ENCODE assay signal across 8 cellular contexts in the genomic region with DNA sequence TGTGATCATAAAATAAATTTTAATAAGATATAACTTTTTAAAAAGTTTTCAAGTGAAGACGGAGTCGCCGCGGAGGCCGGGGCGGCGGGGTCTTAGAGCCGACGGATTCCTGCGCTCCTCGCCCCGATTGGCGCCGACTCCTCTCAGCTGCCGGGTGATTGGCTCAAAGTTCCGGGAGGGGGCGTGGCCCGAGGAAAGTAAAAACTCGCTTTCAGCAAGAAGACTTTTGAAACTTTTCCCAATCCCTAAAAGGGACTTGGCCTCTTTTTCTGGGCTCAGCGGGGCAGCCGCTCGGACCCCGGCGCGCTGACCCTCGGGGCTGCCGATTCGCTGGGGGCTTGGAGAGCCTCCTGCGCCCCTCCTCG. TPM values are rescaled to one million over a fixed set of nuclear protein-coding genes. Genes with fewer than 3 reads are reported as not detected.
DNase-seq lines count a peak whose midpoint lies in the region; ATAC-seq and TF ChIP-seq lines count a peak whose summit lies in the region.

A gene (plus strand): TSS at position 229 of the 365 bp plus-strand sequence. CDS start 507 bp downstream, outside the sequence.

- H3K36me3 ChIP-seq in CD8-positive, alpha-beta T cell (ENCODE audit: insufficient read depth, low read length): no peaks in the 10 kb centered on the region
- H3K36me3 ChIP-seq in breast epithelium: no peaks in the 10 kb centered on the region

- intact Hi-C loops in CD8-positive, alpha-beta T cell (cut with DNase I, micrococcal nuclease): loop anchor here in 1 of 2 experiments (10.0 kb wide), 2 partner anchors 198 to 498 kb away; no protein-coding TSS in a partner anchor
- intact Hi-C loops in breast epithelium (cut with DNase I; ENCODE audit: low total_unique reads): loop anchor here (10.0 kb wide), 1 partner anchor 508 kb away; no protein-coding TSS in a partner anchor

- H3K36me3 Mint-ChIP-seq in CD8-positive, alpha-beta T cell: no peaks in the 10 kb centered on the region

- no peak for TF ChIP-seq CTCF in CD8-positive, alpha-beta T cell (IDR thresholded peaks at IDR 0.05)
- TF ChIP-seq CTCF in breast epithelium (IDR thresholded peaks at IDR 0.05): no peak

- peaks cover 22% of the 10 kb centered on the region for H3K4me1 ChIP-seq in CD8-positive, alpha-beta T cell (ENCODE audit: insufficient read depth, low read length)
- H3K4me1 ChIP-seq in breast epithelium: no peaks in the 10 kb centered on the region

- no peaks in the 10 kb centered on the region for H3K9me3 ChIP-seq in CD8-positive, alpha-beta T cell (ENCODE audit: low read length)
- H3K9me3 ChIP-seq in breast epithelium (no peaks in the 10 kb centered on the region), iPS-18c (ENCODE audit: control insufficient read depth, insufficient read depth, low read length) (no peaks in the 10 kb centered on the region)

- H3K4me1 Mint-ChIP-seq in CD8-positive, alpha-beta T cell (ENCODE audit: low read depth): peaks cover 23% of the 10 kb centered on the region

- peaks cover 35% of the 10 kb centered on the region for H3K27me3 ChIP-seq in CD8-positive, alpha-beta T cell (ENCODE audit: insufficient read depth, low read length)
- H3K27me3 ChIP-seq in breast epithelium: peaks cover 3 to 72% of the 10 kb centered on the region in 2 donors

- peaks cover 66% of the 10 kb centered on the region for H3K27me3 Mint-ChIP-seq in CD8-positive, alpha-beta T cell (ENCODE audit: low read depth)

- peak in 2 of 7 experiments; percentile 47 to 50 for DNase-seq in CD8-positive, alpha-beta T cell
- DNase-seq in SK-MEL-5 (ENCODE audit: low read depth, low spot score): peak; percentile 59
- DNase-seq in breast epithelium (ENCODE audit: low spot score in 2 of 2): peak in 1 of 2 donors; percentile 73
- peak; percentile 24 to 54 for DNase-seq in stimulated activated CD4-positive, alpha-beta T cell treated with anti-CD3 and anti-CD28 coated beads, Interleukin-1b, Interleukin-23, amount 100 ng/mL, for 4 hours (ENCODE audit: low read depth in 2 of 2)
- DNase-seq in DMS53 treated with DMSO at 0.1 percent for 48 hours (lab: John Stamatoyannopoulos, UW; ENCODE audit: unreplicated experiment): no peak
- DNase-seq in NCI-H1105 treated with DMSO at 0.1 percent for 48 hours (lab: John Stamatoyannopoulos, UW): no peak

- CTCF ChIA-PET in CD8-positive, alpha-beta T cell (lab: Charles Lee): interaction anchor here (1.0 kb wide), 1 partner anchor 1069 kb away, joined by 3 read pairs; no protein-coding TSS in a partner anchor

- no peak for TF ChIP-seq POLR2A in breast epithelium (IDR thresholded peaks at IDR 0.05)

- no peak within 1 kb of the TSS for H3K27ac ChIP-seq in CD8-positive, alpha-beta T cell (ENCODE audit: low read depth, low read length)
- H3K27ac ChIP-seq in breast epithelium: peak within 1 kb of the TSS; percentile 13 to 57

- no peak within 1 kb of the TSS for H3K4me3 ChIP-seq in CD8-positive, alpha-beta T cell (ENCODE audit: low read depth, low read length)
- H3K4me3 ChIP-seq in breast epithelium (peak within 1 kb of the TSS; percentile 40 to 68 (median 47)), iPS-18c (ENCODE audit: insufficient read depth, low read depth, low read length) (peak within 1 kb of the TSS; percentile 39; the same call in 1 of the 2 replicates)

- no peaks in the 10 kb centered on the region for H3K9me3 Mint-ChIP-seq in CD8-positive, alpha-beta T cell

- H3K27ac Mint-ChIP-seq in CD8-positive, alpha-beta T cell: no peak within 1 kb of the TSS

- ATAC-seq in CD8-positive, alpha-beta T cell: peak; percentile 37
- no peak for ATAC-seq in HG03175 (IDR thresholded peaks at IDR 0.05; ENCODE audit: unreplicated experiment)

- in situ Hi-C loops in SK-MEL-5 (cut with HindIII; ENCODE audit: low pct_unique_long_range_greater_than_20kb, low sequenced_read_pairs): no loop called here

- POLR2A ChIA-PET in CD8-positive, alpha-beta T cell (lab: Charles Lee): no interaction called here

- peak within 1 kb of the TSS; percentile 29 for H3K4me3 Mint-ChIP-seq in CD8-positive, alpha-beta T cell

RNA-seq across cellular contexts. Expression of the gene that starts here (rescaled TPM):
- under 1 TPM in 1 of 2 experiments, not detected in 1; 0.16 TPM for total RNA-seq in CD8-positive, alpha-beta T cell
- total RNA-seq in SK-MEL-5 (2014; rRNA removed; shearing (Covaris generic)): not detected in 2 replicates
- polyA plus RNA-seq in SK-MEL-5 (2015; cell fraction: cytosol; rRNA removed): 0.15 TPM in 1 of 2 replicates, not detected in the other
- polyA plus RNA-seq in SK-MEL-5 (2015; cell fraction: nucleus; rRNA removed): 0.28 TPM in 1 of 2 replicates, not detected in the other
- under 1 TPM; 0.15 to 0.98 (median 0.32) TPM for total RNA-seq in breast epithelium

Comparison
In these comparisons a context has a peak if more than half of its experiments do, and no peak if none do; other contexts are left out.
1. Peak in ATAC-seq in CD8-positive, alpha-beta T cell; RNA of the gene not detected or under 1 TPM.
2. Peak in DNase-seq in SK-MEL-5; RNA of the gene not detected or under 1 TPM.
3. DNase-seq: peak in stimulated activated CD4-positive, alpha-beta T cell treated with anti-CD3 and anti-CD28 coated beads, Interleukin-1b, Interleukin-23, amount 100 ng/mL, for 4 hours (2 of 2); none in DMS53 treated with DMSO at 0.1 percent for 48 hours (single experiment) and NCI-H1105 treated with DMSO at 0.1 percent for 48 hours (single experiment).